Comparison of ENCODE assay signal across 1 cellular context in genomic region chr14:69535230-69535848, GRCh38.
TF ChIP-seq lines count a peak whose summit lies in the region.

No MANE protein-coding gene starts in this region.

TF ChIP-seq in endothelial cell of umbilical vein, 7 proteins besides CTCF, POLR2A, EP300 and RAD21:
- TF ChIP-seq MAX (IDR thresholded peaks at IDR 0.05; ENCODE audit: insufficient read depth, insufficient read length) (no peak), MYC (IDR thresholded peaks at IDR 0.05; ENCODE audit: low read depth, low read length) (no peak), JUN (IDR thresholded peaks at IDR 0.05; ENCODE audit: borderline replicate concordance, insufficient read depth, insufficient read length, low read depth) (no peak)
